1 cellular context compared by ENCODE assay signal in the genomic region with DNA sequence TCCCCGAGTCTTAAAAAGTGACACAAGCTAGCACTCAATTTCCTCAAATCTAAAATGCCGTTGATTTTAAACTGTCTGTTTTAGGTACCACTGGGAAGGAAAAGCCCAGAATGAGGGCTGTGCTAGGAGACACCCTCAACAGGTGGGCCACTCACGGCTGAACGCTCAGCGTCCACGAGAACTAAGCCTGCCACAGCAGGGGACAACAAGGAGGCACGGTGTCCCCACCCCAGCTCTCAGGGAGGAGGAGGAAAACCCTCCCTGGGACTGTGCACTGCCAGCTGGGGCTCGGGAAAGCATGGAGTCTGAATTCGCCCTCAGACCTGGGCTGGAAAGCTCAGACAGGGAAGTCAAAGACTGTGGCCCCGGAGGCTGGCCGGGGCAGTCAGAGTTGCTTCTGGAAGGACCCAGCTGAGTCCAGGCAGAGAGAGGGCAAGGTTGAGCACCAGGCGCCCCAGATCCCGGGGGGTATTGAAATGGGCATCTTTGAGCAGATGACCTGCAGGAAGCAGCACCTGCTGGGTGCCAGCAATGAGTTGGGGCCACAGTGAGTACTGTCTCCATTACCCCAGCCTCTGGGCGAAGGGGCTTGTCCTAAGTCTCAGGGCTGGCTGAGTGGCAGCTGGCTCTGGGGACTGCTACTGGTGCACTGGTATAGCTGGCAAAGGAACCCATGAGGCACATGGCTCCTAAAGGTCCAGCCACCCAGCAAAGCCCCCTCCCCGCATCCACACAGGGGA.
TF ChIP-seq lines count a peak whose summit lies in the region.

No MANE protein-coding gene starts in this region.

TF ChIP-seq in IMR-90, 13 proteins besides CTCF, POLR2A, EP300 and RAD21:
- TF ChIP-seq CEBPB (IDR thresholded peaks at IDR 0.05; ENCODE audit: low read depth, low read length), result no peak
- TF ChIP-seq MAZ (IDR thresholded peaks at IDR 0.05; ENCODE audit: borderline replicate concordance, low read depth, low read length), result no peak
- TF ChIP-seq, protein P1, sequence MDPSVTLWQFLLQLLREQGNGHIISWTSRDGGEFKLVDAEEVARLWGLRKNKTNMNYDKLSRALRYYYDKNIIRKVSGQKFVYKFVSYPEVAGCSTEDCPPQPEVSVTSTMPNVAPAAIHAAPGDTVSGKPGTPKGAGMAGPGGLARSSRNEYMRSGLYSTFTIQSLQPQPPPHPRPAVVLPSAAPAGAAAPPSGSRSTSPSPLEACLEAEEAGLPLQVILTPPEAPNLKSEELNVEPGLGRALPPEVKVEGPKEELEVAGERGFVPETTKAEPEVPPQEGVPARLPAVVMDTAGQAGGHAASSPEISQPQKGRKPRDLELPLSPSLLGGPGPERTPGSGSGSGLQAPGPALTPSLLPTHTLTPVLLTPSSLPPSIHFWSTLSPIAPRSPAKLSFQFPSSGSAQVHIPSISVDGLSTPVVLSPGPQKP (IDR thresholded peaks at IDR 0.05; ENCODE audit: borderline replicate concordance, low read depth, low read length), result no peak
- TF ChIP-seq FOS (IDR thresholded peaks at IDR 0.05; ENCODE audit: low read depth, low read length), result no peak
- TF ChIP-seq MXI1 (IDR thresholded peaks at IDR 0.05; ENCODE audit: borderline replicate concordance, low read depth, low read length), result no peak
- TF ChIP-seq CHD1 (IDR thresholded peaks at IDR 0.05; ENCODE audit: low read depth, low read length), result no peak
- TF ChIP-seq MAFK (IDR thresholded peaks at IDR 0.05; ENCODE audit: low read depth, low read length), result no peak
- no peak for TF ChIP-seq USF2 (IDR thresholded peaks at IDR 0.05; ENCODE audit: low read depth, low read length)
- no peak for TF ChIP-seq RCOR1 (IDR thresholded peaks at IDR 0.05; ENCODE audit: insufficient replicate concordance, low read length)
- no peak for TF ChIP-seq BHLHE40 (IDR thresholded peaks at IDR 0.05; ENCODE audit: low read depth, low read length)
- no peak for TF ChIP-seq RFX5 (IDR thresholded peaks at IDR 0.05; ENCODE audit: low read depth, low read length)
- TF ChIP-seq SMC3 (IDR thresholded peaks at IDR 0.05; ENCODE audit: low read depth, low read length), result no peak
- no peak for TF ChIP-seq NFE2L2 (IDR thresholded peaks at IDR 0.05; ENCODE audit: low read depth, low read length)
